1 cellular context compared by ENCODE assay signal in the genomic region with DNA sequence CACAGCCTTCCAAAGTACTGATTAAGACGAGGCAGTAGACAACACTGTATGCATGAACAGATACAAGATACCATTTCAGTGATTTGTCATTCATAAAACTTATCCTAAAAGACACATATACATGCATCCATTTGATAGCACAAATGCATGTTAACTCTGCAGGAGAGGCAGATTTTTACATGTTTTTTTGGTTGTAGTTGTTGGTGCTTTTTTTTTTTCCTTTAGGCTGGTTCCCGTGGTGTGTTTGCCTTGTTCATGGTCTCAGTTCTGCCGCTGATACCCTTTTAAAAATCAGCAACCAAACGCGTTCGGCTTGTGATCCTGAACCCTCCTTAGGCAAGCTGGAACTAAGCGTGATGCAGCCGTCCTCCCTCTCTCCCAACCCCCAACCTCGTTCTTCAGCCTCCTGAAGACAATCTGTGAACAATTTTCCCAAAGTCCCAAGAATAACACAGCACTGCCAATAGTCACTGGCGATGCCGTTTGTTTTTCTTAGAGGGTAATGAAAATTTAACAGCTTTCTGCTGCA.
A peak's percentile ranks its signal among the peaks of the same experiment; 100 is the strongest.
TF ChIP-seq lines count a peak whose summit lies in the region.

No MANE protein-coding gene starts in this region.

TF ChIP-seq in HEK293, 187 proteins besides CTCF, POLR2A, EP300 and RAD21 (continued from another document and continues in another):
- TF ChIP-seq PRDM6 (tag by site-specific recombination; IDR thresholded peaks at IDR 0.05) (peak; percentile 18; the same call in 1 of the 2 replicates), ZNF596 (tag by site-specific recombination; IDR thresholded peaks at IDR 0.05) (no peak; the same call in 1 of the 2 replicates), ZNF311 (tag by site-specific recombination; IDR thresholded peaks at IDR 0.05; ENCODE audit: borderline replicate concordance) (no peak), ZXDB (tag by site-specific recombination; IDR thresholded peaks at IDR 0.05) (0 out of 2 replicates have a peak, but pooled peaks have one; percentile 10), ZNF555 (tag by site-specific recombination; conservative IDR thresholded peaks at IDR 0.05) (no peak), ZEB2 (tag by site-specific recombination; IDR thresholded peaks at IDR 0.05) (0 out of 2 replicates have a peak, but pooled peaks have one; percentile 2), BCL6B (tag by site-specific recombination; IDR thresholded peaks at IDR 0.05) (no peak), HOXD13 (CRISPR knock-in tag; IDR thresholded peaks at IDR 0.05; ENCODE audit: borderline replicate concordance) (no peak), ZNF184 (tag by site-specific recombination; IDR thresholded peaks at IDR 0.05) (no peak), ZNF157 (tag by site-specific recombination; IDR thresholded peaks at IDR 0.05) (no peak), ZFP69B (tag by site-specific recombination; IDR thresholded peaks at IDR 0.05) (no peak; the same call in 1 of the 2 replicates), ZNF626 (tag by site-specific recombination; IDR thresholded peaks at IDR 0.05) (no peak), ZBTB44 (tag by site-specific recombination; IDR thresholded peaks at IDR 0.05) (peak; percentile 35; the same call in 1 of the 2 replicates), ZNF664 (tag by site-specific recombination; IDR thresholded peaks at IDR 0.05) (no peak), ZNF416 (tag by site-specific recombination; IDR thresholded peaks at IDR 0.05) (no peak), SALL2 (tag by site-specific recombination; IDR thresholded peaks at IDR 0.05; ENCODE audit: borderline replicate concordance) (no peak), PRDM1 (tag by site-specific recombination; IDR thresholded peaks at IDR 0.05) (no peak), ZNF214 (tag by site-specific recombination; IDR thresholded peaks at IDR 0.05; ENCODE audit: borderline replicate concordance) (no peak), OSR2 (tag by site-specific recombination; IDR thresholded peaks at IDR 0.05) (no peak), WT1 (tag by site-specific recombination; IDR thresholded peaks at IDR 0.05) (no peak), ZNF513 (tag by site-specific recombination; IDR thresholded peaks at IDR 0.05) (no peak), ZNF426 (tag by site-specific recombination; IDR thresholded peaks at IDR 0.05) (no peak), ZNF391 (tag by site-specific recombination; IDR thresholded peaks at IDR 0.05; ENCODE audit: borderline replicate concordance, low read depth) (no peak), ZNF433 (tag by site-specific recombination; IDR thresholded peaks at IDR 0.05; ENCODE audit: low read depth) (no peak), ZSCAN5A (tag by site-specific recombination; IDR thresholded peaks at IDR 0.05) (no peak), ZNF366 (tag by site-specific recombination; conservative IDR thresholded peaks at IDR 0.05) (0 out of 2 replicates have a peak, but pooled peaks have one; percentile 40), ZNF707 (tag by site-specific recombination; IDR thresholded peaks at IDR 0.05) (no peak), ZNF561 (tag by site-specific recombination; IDR thresholded peaks at IDR 0.05; ENCODE audit: borderline replicate concordance) (no peak), SETDB1 (IDR thresholded peaks at IDR 0.05; ENCODE audit: insufficient read length, low read length) (no peak), ZNF132 (tag by site-specific recombination; IDR thresholded peaks at IDR 0.05; ENCODE audit: borderline replicate concordance) (no peak), ZBTB20 (tag by site-specific recombination; IDR thresholded peaks at IDR 0.05) (no peak; the same call in 1 of the 2 replicates), ZIC2 (tag by site-specific recombination; IDR thresholded peaks at IDR 0.05) (no peak), GFI1B (tag by site-specific recombination; IDR thresholded peaks at IDR 0.05) (no peak), ZNF488 (tag by site-specific recombination; IDR thresholded peaks at IDR 0.05) (no peak), ZNF677 (tag by site-specific recombination; IDR thresholded peaks at IDR 0.05) (no peak), ZNF843 (tag by site-specific recombination; IDR thresholded peaks at IDR 0.05) (peak; percentile 53; the same call in 1 of the 2 replicates), ZNF449 (tag by site-specific recombination; IDR thresholded peaks at IDR 0.05) (no peak), ZNF600 (tag by site-specific recombination; IDR thresholded peaks at IDR 0.05) (peak; percentile 44; the same call in 1 of the 2 replicates), ZNF19 (tag by site-specific recombination; IDR thresholded peaks at IDR 0.05; ENCODE audit: low read depth) (no peak), ZNF133 (tag by site-specific recombination; IDR thresholded peaks at IDR 0.05) (no peak), ZNF530 (tag by site-specific recombination; IDR thresholded peaks at IDR 0.05; ENCODE audit: low read depth) (no peak), ZNF514 (tag by site-specific recombination; IDR thresholded peaks at IDR 0.05) (no peak), ZFHX2 (tag by site-specific recombination; conservative IDR thresholded peaks at IDR 0.05) (no peak)
- TF ChIP-seq, protein P1, sequence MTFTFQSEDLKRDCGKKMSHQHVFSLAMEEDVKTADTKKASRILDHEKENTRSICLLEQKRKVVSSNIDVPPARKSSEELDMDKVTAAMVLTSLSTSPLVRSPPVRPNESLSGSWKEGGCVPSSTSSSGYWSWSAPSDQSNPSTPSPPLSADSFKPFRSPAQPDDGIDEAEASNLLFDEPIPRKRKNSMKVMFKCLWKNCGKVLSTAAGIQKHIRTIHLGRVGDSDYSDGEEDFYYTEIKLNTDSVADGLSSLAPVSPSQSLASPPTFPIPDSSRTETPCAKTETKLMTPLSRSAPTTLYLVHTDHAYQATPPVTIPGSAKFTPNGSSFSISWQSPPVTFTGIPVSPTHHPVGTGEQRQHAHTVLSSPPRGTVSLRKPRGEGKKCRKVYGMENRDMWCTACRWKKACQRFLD (tag by site-specific recombination; IDR thresholded peaks at IDR 0.05): no peak
- TF ChIP-seq, protein P2, sequence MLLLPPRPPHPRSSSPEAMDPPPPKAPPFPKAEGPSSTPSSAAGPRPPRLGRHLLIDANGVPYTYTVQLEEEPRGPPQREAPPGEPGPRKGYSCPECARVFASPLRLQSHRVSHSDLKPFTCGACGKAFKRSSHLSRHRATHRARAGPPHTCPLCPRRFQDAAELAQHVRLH (tag by site-specific recombination; IDR thresholded peaks at IDR 0.05): no peak
- TF ChIP-seq, protein P3, sequence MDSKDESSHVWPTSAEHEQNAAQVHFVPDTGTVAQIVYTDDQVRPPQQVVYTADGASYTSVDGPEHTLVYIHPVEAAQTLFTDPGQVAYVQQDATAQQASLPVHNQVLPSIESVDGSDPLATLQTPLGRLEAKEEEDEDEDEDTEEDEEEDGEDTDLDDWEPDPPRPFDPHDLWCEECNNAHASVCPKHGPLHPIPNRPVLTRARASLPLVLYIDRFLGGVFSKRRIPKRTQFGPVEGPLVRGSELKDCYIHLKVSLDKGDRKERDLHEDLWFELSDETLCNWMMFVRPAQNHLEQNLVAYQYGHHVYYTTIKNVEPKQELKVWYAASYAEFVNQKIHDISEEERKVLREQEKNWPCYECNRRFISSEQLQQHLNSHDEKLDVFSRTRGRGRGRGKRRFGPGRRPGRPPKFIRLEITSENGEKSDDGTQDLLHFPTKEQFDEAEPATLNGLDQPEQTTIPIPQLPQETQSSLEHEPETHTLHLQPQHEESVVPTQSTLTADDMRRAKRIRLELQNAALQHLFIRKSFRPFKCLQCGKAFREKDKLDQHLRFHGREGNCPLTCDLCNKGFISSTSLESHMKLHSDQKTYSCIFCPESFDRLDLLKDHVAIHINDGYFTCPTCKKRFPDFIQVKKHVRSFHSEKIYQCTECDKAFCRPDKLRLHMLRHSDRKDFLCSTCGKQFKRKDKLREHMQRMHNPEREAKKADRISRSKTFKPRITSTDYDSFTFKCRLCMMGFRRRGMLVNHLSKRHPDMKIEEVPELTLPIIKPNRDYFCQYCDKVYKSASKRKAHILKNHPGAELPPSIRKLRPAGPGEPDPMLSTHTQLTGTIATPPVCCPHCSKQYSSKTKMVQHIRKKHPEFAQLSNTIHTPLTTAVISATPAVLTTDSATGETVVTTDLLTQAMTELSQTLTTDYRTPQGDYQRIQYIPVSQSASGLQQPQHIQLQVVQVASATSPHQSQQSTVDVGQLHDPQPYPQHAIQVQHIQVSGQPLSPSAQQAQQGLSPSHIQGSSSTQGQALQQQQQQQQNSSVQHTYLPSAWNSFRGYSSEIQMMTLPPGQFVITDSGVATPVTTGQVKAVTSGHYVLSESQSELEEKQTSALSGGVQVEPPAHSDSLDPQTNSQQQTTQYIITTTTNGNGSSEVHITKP (tag by site-specific recombination; IDR thresholded peaks at IDR 0.05): no peak
- TF ChIP-seq, protein P4, sequence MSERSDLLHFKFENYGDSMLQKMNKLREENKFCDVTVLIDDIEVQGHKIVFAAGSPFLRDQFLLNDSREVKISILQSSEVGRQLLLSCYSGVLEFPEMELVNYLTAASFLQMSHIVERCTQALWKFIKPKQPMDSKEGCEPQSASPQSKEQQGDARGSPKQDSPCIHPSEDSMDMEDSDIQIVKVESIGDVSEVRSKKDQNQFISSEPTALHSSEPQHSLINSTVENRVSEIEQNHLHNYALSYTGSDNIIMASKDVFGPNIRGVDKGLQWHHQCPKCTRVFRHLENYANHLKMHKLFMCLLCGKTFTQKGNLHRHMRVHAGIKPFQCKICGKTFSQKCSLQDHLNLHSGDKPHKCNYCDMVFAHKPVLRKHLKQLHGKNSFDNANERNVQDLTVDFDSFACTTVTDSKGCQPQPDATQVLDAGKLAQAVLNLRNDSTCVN (tag by site-specific recombination; optimal IDR thresholded peaks at IDR 0.05): no peak
